Comparison of ENCODE assay signal across 8 cellular contexts in genomic region chr19:40750035-40750284, GRCh38. TPM values are rescaled to one million over a fixed set of nuclear protein-coding genes. Genes with fewer than 3 reads are reported as not detected.
DNase-seq lines count a peak whose midpoint lies in the region; ATAC-seq and TF ChIP-seq lines count a peak whose summit lies in the region.

No MANE protein-coding gene starts in this region.

- H3K9me3 Mint-ChIP-seq in T-helper 1 cell treated with Interleukin-12 subunit alpha and Interleukin-12 subunit beta and Interleukin-4 antibody, amounts not matched to agents 30 μg/mL and 1 μg/mL, for 36 hours: no peaks in the 10 kb centered on the region
- no peaks in the 10 kb centered on the region for H3K9me3 Mint-ChIP-seq in activated naive CD8-positive, alpha-beta T cell treated with anti-CD3 and anti-CD28 coated beads, Interleukin-2, amount 50 U/mL, for 24 hours

- peak overlapping the region; percentile 95 for H3K4me3 Mint-ChIP-seq in T-helper 1 cell treated with Interleukin-12 subunit alpha and Interleukin-12 subunit beta and Interleukin-4 antibody, amounts not matched to agents 30 μg/mL and 1 μg/mL, for 36 hours
- peak overlapping the region; percentile 95 for H3K4me3 Mint-ChIP-seq in activated naive CD8-positive, alpha-beta T cell treated with anti-CD3 and anti-CD28 coated beads, Interleukin-2, amount 50 U/mL, for 24 hours

- H3K4me1 ChIP-seq in suprapubic skin: peaks cover 54% of the 10 kb centered on the region

- peak overlapping the region; percentile 72 for H3K4me3 ChIP-seq in suprapubic skin

- no peak for DNase-seq in T-helper 1 cell
- DNase-seq in activated naive CD8-positive, alpha-beta T cell treated with anti-CD3 and anti-CD28 coated beads, Interleukin-2, amount 50 U/mL, for 24 hours: no peak
- peak; percentile 16 for DNase-seq in inferior parietal cortex (ENCODE audit: extremely low spot score)
- DNase-seq in suprapubic skin (ENCODE audit: low spot score in 2 of 2): no peak
- DNase-seq in glomerular visceral epithelial cell (ENCODE audit: extremely low spot score): no peak
- DNase-seq in stimulated activated CD4-positive, alpha-beta T cell treated with anti-CD3 and anti-CD28 coated beads, Interleukin-4, amount 100 ng/mL, for 24 hours: no peak

- 5% methylated on average over 8 of the region's 8 CpGs for WGBS in suprapubic skin

- no peaks in the 10 kb centered on the region for H3K27me3 Mint-ChIP-seq in T-helper 1 cell treated with Interleukin-12 subunit alpha and Interleukin-12 subunit beta and Interleukin-4 antibody, amounts not matched to agents 30 μg/mL and 1 μg/mL, for 36 hours (ENCODE audit: low read depth)
- H3K27me3 Mint-ChIP-seq in activated naive CD8-positive, alpha-beta T cell treated with anti-CD3 and anti-CD28 coated beads, Interleukin-2, amount 50 U/mL, for 24 hours: peaks cover 4% of the 10 kb centered on the region

- H3K27ac ChIP-seq in suprapubic skin: peak overlapping the region; percentile 92

- H3K27ac Mint-ChIP-seq in T-helper 1 cell treated with Interleukin-12 subunit alpha and Interleukin-12 subunit beta and Interleukin-4 antibody, amounts not matched to agents 30 μg/mL and 1 μg/mL, for 36 hours: peak overlapping the region; percentile 97
- peak overlapping the region; percentile 96 for H3K27ac Mint-ChIP-seq in activated naive CD8-positive, alpha-beta T cell treated with anti-CD3 and anti-CD28 coated beads, Interleukin-2, amount 50 U/mL, for 24 hours

- no peaks in the 10 kb centered on the region for H3K36me3 ChIP-seq in suprapubic skin

- no peak for TF ChIP-seq EP300 in suprapubic skin (IDR thresholded peaks at IDR 0.05)

- H3K4me1 Mint-ChIP-seq in T-helper 1 cell treated with Interleukin-12 subunit alpha and Interleukin-12 subunit beta and Interleukin-4 antibody, amounts not matched to agents 30 μg/mL and 1 μg/mL, for 36 hours (ENCODE audit: low read depth): peaks cover 29% of the 10 kb centered on the region
- H3K4me1 Mint-ChIP-seq in activated naive CD8-positive, alpha-beta T cell treated with anti-CD3 and anti-CD28 coated beads, Interleukin-2, amount 50 U/mL, for 24 hours: peaks cover 43% of the 10 kb centered on the region

- no peaks in the 10 kb centered on the region for H3K27me3 ChIP-seq in suprapubic skin

- H3K9me3 ChIP-seq in suprapubic skin: no peaks in the 10 kb centered on the region

- TF ChIP-seq CTCF in suprapubic skin (IDR thresholded peaks at IDR 0.05): no peak

- no peak for ATAC-seq in activated naive CD8-positive, alpha-beta T cell treated with anti-CD3 and anti-CD28 coated beads, Interleukin-2, amount 50 U/mL, for 24 hours
- ATAC-seq in GM19452 (IDR thresholded peaks at IDR 0.05; ENCODE audit: unreplicated experiment): no peak

- TF ChIP-seq POLR2A in suprapubic skin (IDR thresholded peaks at IDR 0.05): no peak

- peaks cover 22% of the 10 kb centered on the region for H3K36me3 Mint-ChIP-seq in T-helper 1 cell treated with Interleukin-12 subunit alpha and Interleukin-12 subunit beta and Interleukin-4 antibody, amounts not matched to agents 30 μg/mL and 1 μg/mL, for 36 hours (ENCODE audit: low read depth)
- peaks cover 34% of the 10 kb centered on the region for H3K36me3 Mint-ChIP-seq in activated naive CD8-positive, alpha-beta T cell treated with anti-CD3 and anti-CD28 coated beads, Interleukin-2, amount 50 U/mL, for 24 hours (ENCODE audit: low read depth)

RNA-seq across cellular contexts. Expression of gene ACTMAP, which starts 0.3 kb away (rescaled TPM):
- total RNA-seq in suprapubic skin: 1 to 10 TPM; 3.8 to 9.9 (median 5.4) TPM

RNA-seq across cellular contexts. Expression of gene SNRPA, which starts 1.0 kb away (rescaled TPM):
- 10 to 100 TPM; 49.6 to 52.2 (median 51.0) TPM for total RNA-seq in suprapubic skin

RNA-seq across cellular contexts. Expression of gene MIA, which starts 25.4 kb away (rescaled TPM):
- 10 to 100 TPM in 2 of 4 donors, 1 to 10 TPM in 2; 4.8 to 15.1 (median 9.9) TPM for total RNA-seq in suprapubic skin

RNA-seq across cellular contexts. Expression of gene RAB4B, which starts 28.1 kb away (rescaled TPM):
- 10 to 100 TPM; 12.4 to 20.7 (median 17.0) TPM for total RNA-seq in suprapubic skin

RNA-seq across cellular contexts. Expression of gene ITPKC, which starts 33.0 kb away (rescaled TPM):
- 10 to 100 TPM; 52.9 to 93.8 (median 70.9) TPM for total RNA-seq in suprapubic skin
